9 cellular contexts compared by ENCODE assay signal in genomic region chr1:21909787-21910503, GRCh38. TPM values are rescaled to one million over a fixed set of nuclear protein-coding genes. Genes with fewer than 3 reads are reported as not detected.
DNase-seq lines count a peak whose midpoint lies in the region; ATAC-seq and TF ChIP-seq lines count a peak whose summit lies in the region.
"Had no signal": no experiment of that assay in that cellular context is flagged by ENCODE, and none has a peak within 500 bp of the region (broad histone marks: within the 10 kb centered on the region; RNA-seq: fewer than 3 reads in every experiment).

No MANE protein-coding gene starts in this region.

- peaks cover 6% of the 10 kb centered on the region; the same call in 1 of the 2 replicates for H3K36me3 ChIP-seq in RWPE2 (ENCODE audit: low read depth)
- no peaks in the 10 kb centered on the region for H3K36me3 ChIP-seq in upper lobe of right lung

- H3K36me3 Mint-ChIP-seq in nephron (ENCODE audit: low read depth): peaks cover 4% of the 10 kb centered on the region
- H3K36me3 Mint-ChIP-seq in glutamatergic neuron (ENCODE audit: unreplicated experiment): no peaks in the 10 kb centered on the region

- ATAC-seq in RWPE2 (ENCODE audit: low read depth) (no peak; the same call in 2 of the 3 replicates), upper lobe of right lung (peak; percentile 48)

- DNase-seq in COLO829 (ENCODE audit: low spot score) (peak; percentile 58), RWPE2 (ENCODE audit: low spot score) (peak; percentile 29), ecto neural progenitor cell (ENCODE audit: low spot score) (peak; percentile 69), upper lobe of right lung (peak; percentile 65), NCI-H2029 treated with DMSO at 0.1 percent for 48 hours (lab: John Stamatoyannopoulos, UW) (no peak), glutamatergic neuron (no peak), ACHN (no peak)

- H3K4me1 Mint-ChIP-seq in nephron (peaks cover 70% of the 10 kb centered on the region), glutamatergic neuron (ENCODE audit: low read depth, unreplicated experiment) (peaks cover 9% of the 10 kb centered on the region)

- intact Hi-C loops in upper lobe of right lung (cut with DNase I): no loop called here

- H3K4me1 ChIP-seq in RWPE2 (ENCODE audit: insufficient read depth, poor library complexity, severe bottlenecking) (peaks cover 4% of the 10 kb centered on the region), upper lobe of right lung (peaks cover 97% of the 10 kb centered on the region)

- H3K27ac ChIP-seq in RWPE2 (ENCODE audit: poor library complexity, severe bottlenecking) (no peak overlapping the region), upper lobe of right lung (peak overlapping the region; percentile 77)

- TF ChIP-seq CTCF in RWPE2 (IDR thresholded peaks at IDR 0.05; ENCODE audit: poor library complexity, severe bottlenecking): no peak
- TF ChIP-seq CTCF in nephron (IDR thresholded peaks at IDR 0.05; ENCODE audit: unreplicated experiment in 3 of 3): no peak
- TF ChIP-seq CTCF in upper lobe of right lung (IDR thresholded peaks at IDR 0.05): no peak
- TF ChIP-seq CTCF in glutamatergic neuron (IDR thresholded peaks at IDR 0.05; ENCODE audit: partially characterized antibody, unreplicated experiment): no peak

- in situ Hi-C loops in ACHN (cut with HindIII; ENCODE audit: low pct_ligation_motif_present, low pct_unique_long_range_greater_than_20kb, low sequenced_read_pairs): no loop called here

- no peaks in the 10 kb centered on the region for H3K27me3 Mint-ChIP-seq in nephron (ENCODE audit: low read depth)
- H3K27me3 Mint-ChIP-seq in glutamatergic neuron (ENCODE audit: unreplicated experiment): peaks cover 2% of the 10 kb centered on the region

- H3K27ac Mint-ChIP-seq in nephron: peak overlapping the region; percentile 88 to 98 (median 97)
- H3K27ac Mint-ChIP-seq in glutamatergic neuron (ENCODE audit: unreplicated experiment): no peak overlapping the region

- no peak overlapping the region for H3K4me3 Mint-ChIP-seq in nephron
- no peak overlapping the region for H3K4me3 Mint-ChIP-seq in glutamatergic neuron (ENCODE audit: unreplicated experiment)
- H3K4me3 Mint-ChIP-seq: central memory CD8-positive, alpha-beta T cell had no signal

- no peak overlapping the region for H3K4me3 ChIP-seq in RWPE2 (ENCODE audit: severe bottlenecking)
- H3K4me3 ChIP-seq in upper lobe of right lung: no peak overlapping the region

- H3K9me3 ChIP-seq in RWPE2 (ENCODE audit: severe bottlenecking) (peaks cover 2% of the 10 kb centered on the region), upper lobe of right lung (no peaks in the 10 kb centered on the region)

- H3K27me3 ChIP-seq in RWPE2 (ENCODE audit: insufficient read depth, poor library complexity, severe bottlenecking): no peaks in the 10 kb centered on the region
- no peaks in the 10 kb centered on the region for H3K27me3 ChIP-seq in upper lobe of right lung

- H3K9me3 Mint-ChIP-seq in nephron (no peaks in the 10 kb centered on the region), glutamatergic neuron (ENCODE audit: unreplicated experiment) (peaks cover 2% of the 10 kb centered on the region)
- H3K9me3 Mint-ChIP-seq: central memory CD8-positive, alpha-beta T cell had no signal

RNA-seq across cellular contexts. Expression of gene HSPG2, which starts 27.2 kb away (rescaled TPM):
- total RNA-seq in upper lobe of right lung: 393 TPM
- 3.3 TPM for total RNA-seq in glutamatergic neuron (ENCODE audit: unreplicated experiment)

Comparison
In these comparisons a context has a peak if more than half of its experiments do, and no peak if none do; other contexts are left out.
1. DNase-seq: peak in COLO829 (single experiment), RWPE2 (single experiment), ecto neural progenitor cell (single experiment) and upper lobe of right lung (single experiment); none in NCI-H2029 treated with DMSO at 0.1 percent for 48 hours (single experiment), glutamatergic neuron (single experiment) and ACHN (single experiment).
2. RNA of gene HSPG2, which starts 27.2 kb away (total RNA-seq): 393 TPM in upper lobe of right lung (single experiment); 3.3 TPM in glutamatergic neuron (single experiment); every median in the first group is over 10 times any median in the second.